ENCODE assay signal across 1 cellular context in the genomic region with DNA sequence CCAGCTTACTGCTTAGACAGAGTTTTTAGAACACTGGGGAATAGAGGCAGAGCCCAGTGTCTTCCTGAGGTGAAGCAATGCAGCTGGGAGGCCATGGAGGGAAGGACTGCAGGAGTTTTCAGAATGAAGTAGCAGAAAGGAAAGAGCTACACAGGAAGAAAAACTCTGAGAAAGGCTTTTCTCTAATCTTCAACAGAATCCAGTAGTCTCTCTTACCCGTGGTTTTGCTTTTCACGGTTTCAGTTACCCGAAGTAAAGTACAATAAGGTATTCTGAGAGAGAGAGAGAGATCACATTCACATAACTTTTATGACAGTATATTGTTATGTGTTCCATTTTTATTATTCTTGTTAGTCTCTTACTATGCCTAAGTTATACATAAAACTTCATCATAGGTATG.
TF ChIP-seq lines count a peak whose summit lies in the region.

No MANE protein-coding gene starts in this region.

TF ChIP-seq in H1, 55 proteins besides CTCF, POLR2A, EP300 and RAD21:
- no peak for TF ChIP-seq SP2 (IDR thresholded peaks at IDR 0.05; ENCODE audit: low read length)
- TF ChIP-seq CHD1 (IDR thresholded peaks at IDR 0.05; ENCODE audit: low read depth, low read length), result no peak
- TF ChIP-seq KDM5A (IDR thresholded peaks at IDR 0.05; ENCODE audit: low read length), result no peak
